1 cellular context compared by ENCODE assay signal in the genomic region with DNA sequence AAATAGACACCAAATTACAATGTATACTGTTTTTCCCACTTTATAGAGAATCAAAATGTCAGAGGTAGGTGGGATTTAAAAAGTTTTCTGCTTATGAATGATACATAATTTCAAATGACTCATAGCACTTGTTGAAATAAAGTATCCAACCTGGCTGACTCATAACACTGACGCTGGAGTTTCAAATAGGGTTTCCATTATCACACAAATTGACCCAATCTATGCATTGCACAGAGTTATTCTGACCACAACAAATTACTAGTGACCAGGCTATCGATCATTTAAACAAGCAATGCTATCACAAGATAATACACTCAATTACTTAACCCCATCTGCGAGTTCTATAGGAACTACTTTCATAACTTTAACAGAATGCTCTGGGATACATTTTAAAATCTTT.
TF ChIP-seq lines count a peak whose summit lies in the region.

No MANE protein-coding gene starts in this region.

TF ChIP-seq in IMR-90, 13 proteins besides CTCF, POLR2A, EP300 and RAD21:
- TF ChIP-seq FOS (IDR thresholded peaks at IDR 0.05; ENCODE audit: low read depth, low read length) (peak; percentile 76), CEBPB (IDR thresholded peaks at IDR 0.05; ENCODE audit: low read depth, low read length) (no peak), MXI1 (IDR thresholded peaks at IDR 0.05; ENCODE audit: borderline replicate concordance, low read depth, low read length) (no peak)
